ENCODE assay signal across 14 cellular contexts in genomic region chr1:4027492-4028138, GRCh38.
DNase-seq lines count a peak whose midpoint lies in the region; ATAC-seq, FAIRE-seq and TF ChIP-seq lines count a peak whose summit lies in the region.
"Had no signal": no experiment of that assay in that cellular context is flagged by ENCODE, and none has a peak within 500 bp of the region (broad histone marks: within the 10 kb centered on the region; RNA-seq: fewer than 3 reads in every experiment).

No MANE protein-coding gene starts in this region.

- H3K9me2 ChIP-seq in DOHH2 (replicated peaks; ENCODE audit: control insufficient read depth, low read length) = no peaks in the 10 kb centered on the region
- H3K9me2 ChIP-seq in OCI-LY7 (ENCODE audit: insufficient read depth, low read length) = no peaks in the 10 kb centered on the region

- H3K36me3 ChIP-seq in DOHH2 (ENCODE audit: control insufficient read depth, low read length) (peaks cover 96% of the 10 kb centered on the region), OCI-LY7 (ENCODE audit: insufficient read depth, low read length) (peaks cover 39% of the 10 kb centered on the region), small intestine (ENCODE audit: control insufficient read depth in 2 of 2, insufficient read depth in 2 of 2, low read length in 2 of 2) (no peaks in the 10 kb centered on the region)
- H3K36me3 ChIP-seq: adrenal gland, left lung, tibial nerve had no signal

- H3K4me3 ChIP-seq in DOHH2 (ENCODE audit: low read length) (peak overlapping the region; percentile 72), OCI-LY7 (ENCODE audit: low read depth, low read length, poor library complexity, severe bottlenecking) (peak overlapping the region; percentile 55), small intestine (ENCODE audit: low read depth in 1 of 2, low read length in 2 of 2) (no peak overlapping the region), right cardiac atrium (ENCODE audit: low read length) (no peak overlapping the region)
- H3K4me3 ChIP-seq: adrenal gland, GM23248, left lung, tibial nerve had no signal

- BruUV-seq in OCI-LY7 (replicated peaks; lab: Mats Ljungman, UMichigan) = no TSS peak

- H3K79me2 ChIP-seq in DOHH2 (ENCODE audit: control insufficient read depth, low read length) (peaks cover 50% of the 10 kb centered on the region), OCI-LY7 (ENCODE audit: insufficient read depth, low read depth, low read length) (no peaks in the 10 kb centered on the region)

- no peak for FAIRE-seq in small intestine (lab: Jason Lieb, UNC)

- 30 to 53% (median 48%) methylated on average over 16 of the region's 16 CpGs for WGBS in small intestine, 3 donors
- 36% methylated on average over 16 of the region's 16 CpGs for WGBS in right cardiac atrium

- peak overlapping the region; percentile 1; the same call in 1 of the 2 replicates for H2AFZ ChIP-seq in OCI-LY7 (ENCODE audit: low read length)
- H2AFZ ChIP-seq: GM23248 had no signal

- CTCF ChIA-PET in OCI-LY7 (lab: Charles Lee; ENCODE audit: unreplicated experiment) = interaction anchor here (0.5 to 1.2 kb wide), 5 partner anchors 20 to 170 kb away, joined by 3 to 11 read pairs (median 3); partner anchors contain the start of gene C1orf174

- peak overlapping the region; percentile 95 for H3K4me2 ChIP-seq in DOHH2 (ENCODE audit: low read length)
- peak overlapping the region; percentile 76 for H3K4me2 ChIP-seq in OCI-LY7 (ENCODE audit: low read length)

- H3K9me3 ChIP-seq in DOHH2 (ENCODE audit: control insufficient read depth, insufficient read depth, low read length) = peaks cover 16% of the 10 kb centered on the region
- H3K9me3 ChIP-seq in OCI-LY7 (ENCODE audit: low read length) = peaks cover 30% of the 10 kb centered on the region
- no peaks in the 10 kb centered on the region for H3K9me3 ChIP-seq in small intestine (ENCODE audit: control insufficient read depth, low read depth)
- H3K9me3 ChIP-seq in right cardiac atrium (ENCODE audit: control insufficient read depth, low read length) = no peaks in the 10 kb centered on the region
- H3K9me3 ChIP-seq: adrenal gland, left lung had no signal

- H3K27me3 ChIP-seq in DOHH2 (ENCODE audit: control insufficient read depth, low read length) = no peaks in the 10 kb centered on the region
- H3K27me3 ChIP-seq in small intestine (ENCODE audit: control insufficient read depth in 2 of 2, insufficient read depth in 2 of 2, low read length in 2 of 2) = peaks cover 0 to 2% of the 10 kb centered on the region in 2 donors
- no peaks in the 10 kb centered on the region for H3K27me3 ChIP-seq in right cardiac atrium (ENCODE audit: control insufficient read depth, insufficient read depth)
- H3K27me3 ChIP-seq: tibial nerve had no signal

- TF ChIP-seq CTCF in DOHH2 (IDR thresholded peaks at IDR 0.05; ENCODE audit: low read depth, low read length, poor library complexity, severe bottlenecking) (no peak), OCI-LY7 (conservative IDR thresholded peaks at IDR 0.05; ENCODE audit: low read length) (no peak)

- peaks cover 41% of the 10 kb centered on the region for H3F3A ChIP-seq in DOHH2 (ENCODE audit: control insufficient read depth, insufficient read depth)

- DNase-seq in OCI-LY7 (ENCODE audit: low spot score) = peak; percentile 96
- DNase-seq in putamen (ENCODE audit: low spot score) = no peak
- DNase-seq in small intestine = no peak
- DNase-seq in right cardiac atrium = no peak
- DNase-seq: CD4-positive, alpha-beta T cell; GM23248; NCI-H1105 had no signal

- H4K20me1 ChIP-seq in DOHH2 (ENCODE audit: control insufficient read depth, insufficient read depth, low read depth, low read length) (no peaks in the 10 kb centered on the region), OCI-LY7 (ENCODE audit: insufficient read depth, low read length) (no peaks in the 10 kb centered on the region)

- peak; percentile 70 for ATAC-seq in GM18867 (IDR thresholded peaks at IDR 0.05; ENCODE audit: unreplicated experiment)
- ATAC-seq in HG02885 (IDR thresholded peaks at IDR 0.05; ENCODE audit: poor library complexity, unreplicated experiment) = peak; percentile 90
- no peak for ATAC-seq in HG03039 (IDR thresholded peaks at IDR 0.05; ENCODE audit: unreplicated experiment)
- no peak for ATAC-seq in right cardiac atrium
- ATAC-seq: left lung had no signal

- H3K4me1 ChIP-seq in DOHH2 (ENCODE audit: control insufficient read depth, low read length) = peaks cover 79% of the 10 kb centered on the region
- peaks cover 75% of the 10 kb centered on the region for H3K4me1 ChIP-seq in OCI-LY7 (ENCODE audit: insufficient read depth, low read length, poor library complexity, severe bottlenecking)
- H3K4me1 ChIP-seq in small intestine (ENCODE audit: control insufficient read depth in 2 of 2, insufficient read depth in 1 of 2, low read depth in 1 of 2, low read length in 1 of 2) = no peaks in the 10 kb centered on the region
- no peaks in the 10 kb centered on the region for H3K4me1 ChIP-seq in right cardiac atrium (ENCODE audit: control insufficient read depth, insufficient read depth, low read length)
- H3K4me1 ChIP-seq: adrenal gland, left lung, tibial nerve had no signal

- H3K27ac ChIP-seq in DOHH2 (ENCODE audit: low read depth, low read length) (peak overlapping the region; percentile 96), OCI-LY7 (ENCODE audit: low read depth, low read length, poor library complexity, severe bottlenecking) (peak overlapping the region; percentile 96), small intestine (ENCODE audit: low read depth in 1 of 2, low read length in 1 of 2) (no peak overlapping the region), right cardiac atrium (ENCODE audit: low read length) (no peak overlapping the region)
- H3K27ac ChIP-seq: adrenal gland, GM23248, left lung, tibial nerve had no signal

- intact Hi-C loops in OCI-LY7 (cut with micrococcal nuclease; ENCODE audit: unreplicated experiment) = loop anchor here (1.0 to 5.0 kb wide), 3 partner anchors 18 to 115 kb away; no protein-coding TSS in a partner anchor
- intact Hi-C loops in right cardiac atrium (cut with DNase I) = no loop called here

- POLR2A ChIA-PET in OCI-LY7 (lab: Charles Lee) = interaction anchor here (0.5 to 6.0 kb wide), 10 partner anchors 8 to 769 kb away, joined by 3 to 90 read pairs (median 3); partner anchors contain the start of gene C1orf174

Comparison
In these comparisons a context has a peak if more than half of its experiments do, and no peak if none do; other contexts are left out.
1. H3K27ac ChIP-seq: peak in DOHH2 (single experiment) and OCI-LY7 (single experiment); none in small intestine (0 of 2) and right cardiac atrium (single experiment).
2. H3K4me3 ChIP-seq: peak in DOHH2 (single experiment) and OCI-LY7 (single experiment); none in small intestine (0 of 2) and right cardiac atrium (single experiment).
3. ATAC-seq: peak in GM18867 (single experiment) and HG02885 (single experiment); none in HG03039 (single experiment) and right cardiac atrium (0 of 2).